ENCODE assay signal across 8 cellular contexts in the genomic region with DNA sequence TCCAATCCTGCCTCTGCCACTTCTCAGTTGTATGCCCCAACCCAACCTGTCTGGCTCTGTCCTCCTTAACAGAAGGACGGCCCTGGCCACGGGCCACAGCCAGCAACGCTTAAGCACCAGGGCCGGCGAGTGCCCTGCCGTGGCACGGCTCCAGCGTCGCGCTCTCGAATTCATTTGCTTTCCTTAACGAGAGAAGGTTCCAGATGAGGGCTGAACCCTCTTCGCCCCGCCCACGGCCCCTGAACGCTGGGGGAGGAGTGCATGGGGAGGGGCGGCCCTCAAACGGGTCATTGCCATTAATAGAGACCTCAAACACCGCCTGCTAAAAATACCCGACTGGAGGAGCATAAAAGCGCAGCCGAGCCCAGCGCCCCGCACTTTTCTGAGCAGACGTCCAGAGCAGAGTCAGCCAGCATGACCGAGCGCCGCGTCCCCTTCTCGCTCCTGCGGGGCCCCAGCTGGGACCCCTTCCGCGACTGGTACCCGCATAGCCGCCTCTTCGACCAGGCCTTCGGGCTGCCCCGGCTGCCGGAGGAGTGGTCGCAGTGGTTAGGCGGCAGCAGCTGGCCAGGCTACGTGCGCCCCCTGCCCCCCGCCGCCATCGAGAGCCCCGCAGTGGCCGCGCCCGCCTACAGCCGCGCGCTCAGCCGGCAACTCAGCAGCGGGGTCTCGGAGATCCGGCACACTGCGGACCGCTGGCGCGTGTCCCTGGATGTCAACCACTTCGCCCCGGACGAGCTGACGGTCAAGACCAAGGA.
DNase-seq lines count a peak whose midpoint lies in the region; ATAC-seq and TF ChIP-seq lines count a peak whose summit lies in the region.

A gene (plus strand): TSS at position 375 of the 758 bp plus-strand sequence. CDS start 40 bp downstream, at position 415.

- peak within 1 kb of the TSS; percentile 100 for H3K27ac ChIP-seq in layer of hippocampus (ENCODE audit: low read depth, low read length)

- TF ChIP-seq POLR2A in GM18505 (IDR thresholded peaks at IDR 0.05; ENCODE audit: borderline replicate concordance, extremely low read depth, insufficient read depth, insufficient read length) = peak; percentile 96

- peak; percentile 52 for ATAC-seq in GM18505 (IDR thresholded peaks at IDR 0.05; ENCODE audit: unreplicated experiment)
- peak; percentile 51 for ATAC-seq in HG03135 (IDR thresholded peaks at IDR 0.05; ENCODE audit: unreplicated experiment)
- no peak for ATAC-seq in HG02870 (IDR thresholded peaks at IDR 0.05; ENCODE audit: unreplicated experiment)

- DNase-seq in NCI-H446 treated with DMSO at 0.1 percent for 48 hours (lab: John Stamatoyannopoulos, UW) = peak; percentile 82
- peak; percentile 65 for DNase-seq in activated CD4-positive, alpha-beta T cell treated with anti-CD3 and anti-CD28 coated beads for 48 hours
- DNase-seq in dedifferentiated amniotic fluid mesenchymal stem cell (ENCODE audit: extremely low spot score) = peak; percentile 50
- peak; percentile 50 for DNase-seq in stimulated activated CD4-positive, alpha-beta T cell treated with anti-CD3 and anti-CD28 coated beads, Interleukin-1b, Interleukin-23, amount 100 ng/mL, for 48 hours

- no peaks in the 10 kb centered on the region for H3K27me3 ChIP-seq in layer of hippocampus (ENCODE audit: control insufficient read depth, insufficient read depth, low read length)
